1 cellular context compared by ENCODE assay signal in genomic region chr22:36252754-36253522, GRCh38.
TF ChIP-seq lines count a peak whose summit lies in the region.

APOL1 (plus strand) TSS chr22:36253133; CDS start chr22:36254956, 1,823 bp downstream.

TF ChIP-seq in K562, 482 proteins besides CTCF, POLR2A, EP300 and RAD21 (continued from another document and continues in another):
- TF ChIP-seq RCOR1 (IDR thresholded peaks at IDR 0.05; ENCODE audit: borderline replicate concordance in 1 of 2, low read depth in 2 of 2, low read length in 2 of 2) (no peak), KDM2B (CRISPR knock-in tag; IDR thresholded peaks at IDR 0.05) (no peak), XRCC3 (IDR thresholded peaks at IDR 0.05) (no peak), ILF3 (IDR thresholded peaks at IDR 0.05; ENCODE audit: borderline replicate concordance) (no peak), PHF8 (IDR thresholded peaks at IDR 0.05; ENCODE audit: borderline replicate concordance, low read length) (peak; percentile 34; the same call in 1 of the 2 replicates), ZBTB49 (CRISPR knock-in tag; IDR thresholded peaks at IDR 0.05; ENCODE audit: borderline replicate concordance) (no peak), CBX5 (IDR thresholded peaks at IDR 0.05; ENCODE audit: borderline replicate concordance, low read depth) (no peak), ZNF830 (CRISPR knock-in tag; IDR thresholded peaks at IDR 0.05) (0 out of 2 replicates have a peak, but pooled peaks have one; percentile 43), ZNF175 (CRISPR knock-in tag; IDR thresholded peaks at IDR 0.05; ENCODE audit: low read depth) (no peak), ZNF699 (CRISPR knock-in tag; IDR thresholded peaks at IDR 0.05; ENCODE audit: insufficient replicate concordance) (no peak), HMG20B (CRISPR knock-in tag; IDR thresholded peaks at IDR 0.05) (no peak), ZNF316 (IDR thresholded peaks at IDR 0.05) (0 out of 2 replicates have a peak, but pooled peaks have one; percentile 2), POLR2H (tag; IDR thresholded peaks at IDR 0.05; ENCODE audit: low read depth) (peak; percentile 33; the same call in 1 of the 2 replicates), ZNF354B (CRISPR knock-in tag; IDR thresholded peaks at IDR 0.05) (no peak), CGGBP1 (CRISPR knock-in tag; IDR thresholded peaks at IDR 0.05) (no peak), KLF16 (IDR thresholded peaks at IDR 0.05) (no peak), RNF2 (IDR thresholded peaks at IDR 0.05) (no peak), RBM34 (IDR thresholded peaks at IDR 0.05; ENCODE audit: borderline replicate concordance, insufficient read depth, low read length) (no peak), ARID1B (IDR thresholded peaks at IDR 0.05) (peak; percentile 30; the same call in 1 of the 2 replicates), MITF (IDR thresholded peaks at IDR 0.05) (no peak)
- TF ChIP-seq, protein P1, sequence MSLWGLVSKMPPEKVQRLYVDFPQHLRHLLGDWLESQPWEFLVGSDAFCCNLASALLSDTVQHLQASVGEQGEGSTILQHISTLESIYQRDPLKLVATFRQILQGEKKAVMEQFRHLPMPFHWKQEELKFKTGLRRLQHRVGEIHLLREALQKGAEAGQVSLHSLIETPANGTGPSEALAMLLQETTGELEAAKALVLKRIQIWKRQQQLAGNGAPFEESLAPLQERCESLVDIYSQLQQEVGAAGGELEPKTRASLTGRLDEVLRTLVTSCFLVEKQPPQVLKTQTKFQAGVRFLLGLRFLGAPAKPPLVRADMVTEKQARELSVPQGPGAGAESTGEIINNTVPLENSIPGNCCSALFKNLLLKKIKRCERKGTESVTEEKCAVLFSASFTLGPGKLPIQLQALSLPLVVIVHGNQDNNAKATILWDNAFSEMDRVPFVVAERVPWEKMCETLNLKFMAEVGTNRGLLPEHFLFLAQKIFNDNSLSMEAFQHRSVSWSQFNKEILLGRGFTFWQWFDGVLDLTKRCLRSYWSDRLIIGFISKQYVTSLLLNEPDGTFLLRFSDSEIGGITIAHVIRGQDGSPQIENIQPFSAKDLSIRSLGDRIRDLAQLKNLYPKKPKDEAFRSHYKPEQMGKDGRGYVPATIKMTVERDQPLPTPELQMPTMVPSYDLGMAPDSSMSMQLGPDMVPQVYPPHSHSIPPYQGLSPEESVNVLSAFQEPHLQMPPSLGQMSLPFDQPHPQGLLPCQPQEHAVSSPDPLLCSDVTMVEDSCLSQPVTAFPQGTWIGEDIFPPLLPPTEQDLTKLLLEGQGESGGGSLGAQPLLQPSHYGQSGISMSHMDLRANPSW (CRISPR knock-in tag; IDR thresholded peaks at IDR 0.05) = no peak
- TF ChIP-seq, protein P2, sequence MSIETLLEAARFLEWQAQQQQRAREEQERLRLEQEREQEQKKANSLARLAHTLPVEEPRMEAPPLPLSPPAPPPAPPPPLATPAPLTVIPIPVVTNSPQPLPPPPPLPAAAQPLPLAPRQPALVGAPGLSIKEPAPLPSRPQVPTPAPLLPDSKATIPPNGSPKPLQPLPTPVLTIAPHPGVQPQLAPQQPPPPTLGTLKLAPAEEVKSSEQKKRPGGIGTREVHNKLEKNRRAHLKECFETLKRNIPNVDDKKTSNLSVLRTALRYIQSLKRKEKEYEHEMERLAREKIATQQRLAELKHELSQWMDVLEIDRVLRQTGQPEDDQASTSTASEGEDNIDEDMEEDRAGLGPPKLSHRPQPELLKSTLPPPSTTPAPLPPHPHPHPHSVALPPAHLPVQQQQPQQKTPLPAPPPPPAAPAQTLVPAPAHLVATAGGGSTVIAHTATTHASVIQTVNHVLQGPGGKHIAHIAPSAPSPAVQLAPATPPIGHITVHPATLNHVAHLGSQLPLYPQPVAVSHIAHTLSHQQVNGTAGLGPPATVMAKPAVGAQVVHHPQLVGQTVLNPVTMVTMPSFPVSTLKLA (conservative IDR thresholded peaks at IDR 0.05) = peak in 1 of 2 experiments; percentile 60; a peak in 1 of 4 replicates
- TF ChIP-seq, protein P3, sequence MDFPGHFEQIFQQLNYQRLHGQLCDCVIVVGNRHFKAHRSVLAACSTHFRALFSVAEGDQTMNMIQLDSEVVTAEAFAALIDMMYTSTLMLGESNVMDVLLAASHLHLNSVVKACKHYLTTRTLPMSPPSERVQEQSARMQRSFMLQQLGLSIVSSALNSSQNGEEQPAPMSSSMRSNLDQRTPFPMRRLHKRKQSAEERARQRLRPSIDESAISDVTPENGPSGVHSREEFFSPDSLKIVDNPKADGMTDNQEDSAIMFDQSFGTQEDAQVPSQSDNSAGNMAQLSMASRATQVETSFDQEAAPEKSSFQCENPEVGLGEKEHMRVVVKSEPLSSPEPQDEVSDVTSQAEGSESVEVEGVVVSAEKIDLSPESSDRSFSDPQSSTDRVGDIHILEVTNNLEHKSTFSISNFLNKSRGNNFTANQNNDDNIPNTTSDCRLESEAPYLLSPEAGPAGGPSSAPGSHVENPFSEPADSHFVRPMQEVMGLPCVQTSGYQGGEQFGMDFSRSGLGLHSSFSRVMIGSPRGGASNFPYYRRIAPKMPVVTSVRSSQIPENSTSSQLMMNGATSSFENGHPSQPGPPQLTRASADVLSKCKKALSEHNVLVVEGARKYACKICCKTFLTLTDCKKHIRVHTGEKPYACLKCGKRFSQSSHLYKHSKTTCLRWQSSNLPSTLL (IDR thresholded peaks at IDR 0.05) = no peak
- TF ChIP-seq, protein P4, sequence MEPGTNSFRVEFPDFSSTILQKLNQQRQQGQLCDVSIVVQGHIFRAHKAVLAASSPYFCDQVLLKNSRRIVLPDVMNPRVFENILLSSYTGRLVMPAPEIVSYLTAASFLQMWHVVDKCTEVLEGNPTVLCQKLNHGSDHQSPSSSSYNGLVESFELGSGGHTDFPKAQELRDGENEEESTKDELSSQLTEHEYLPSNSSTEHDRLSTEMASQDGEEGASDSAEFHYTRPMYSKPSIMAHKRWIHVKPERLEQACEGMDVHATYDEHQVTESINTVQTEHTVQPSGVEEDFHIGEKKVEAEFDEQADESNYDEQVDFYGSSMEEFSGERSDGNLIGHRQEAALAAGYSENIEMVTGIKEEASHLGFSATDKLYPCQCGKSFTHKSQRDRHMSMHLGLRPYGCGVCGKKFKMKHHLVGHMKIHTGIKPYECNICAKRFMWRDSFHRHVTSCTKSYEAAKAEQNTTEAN (CRISPR knock-in tag; IDR thresholded peaks at IDR 0.05) = no peak
- TF ChIP-seq, protein P5, sequence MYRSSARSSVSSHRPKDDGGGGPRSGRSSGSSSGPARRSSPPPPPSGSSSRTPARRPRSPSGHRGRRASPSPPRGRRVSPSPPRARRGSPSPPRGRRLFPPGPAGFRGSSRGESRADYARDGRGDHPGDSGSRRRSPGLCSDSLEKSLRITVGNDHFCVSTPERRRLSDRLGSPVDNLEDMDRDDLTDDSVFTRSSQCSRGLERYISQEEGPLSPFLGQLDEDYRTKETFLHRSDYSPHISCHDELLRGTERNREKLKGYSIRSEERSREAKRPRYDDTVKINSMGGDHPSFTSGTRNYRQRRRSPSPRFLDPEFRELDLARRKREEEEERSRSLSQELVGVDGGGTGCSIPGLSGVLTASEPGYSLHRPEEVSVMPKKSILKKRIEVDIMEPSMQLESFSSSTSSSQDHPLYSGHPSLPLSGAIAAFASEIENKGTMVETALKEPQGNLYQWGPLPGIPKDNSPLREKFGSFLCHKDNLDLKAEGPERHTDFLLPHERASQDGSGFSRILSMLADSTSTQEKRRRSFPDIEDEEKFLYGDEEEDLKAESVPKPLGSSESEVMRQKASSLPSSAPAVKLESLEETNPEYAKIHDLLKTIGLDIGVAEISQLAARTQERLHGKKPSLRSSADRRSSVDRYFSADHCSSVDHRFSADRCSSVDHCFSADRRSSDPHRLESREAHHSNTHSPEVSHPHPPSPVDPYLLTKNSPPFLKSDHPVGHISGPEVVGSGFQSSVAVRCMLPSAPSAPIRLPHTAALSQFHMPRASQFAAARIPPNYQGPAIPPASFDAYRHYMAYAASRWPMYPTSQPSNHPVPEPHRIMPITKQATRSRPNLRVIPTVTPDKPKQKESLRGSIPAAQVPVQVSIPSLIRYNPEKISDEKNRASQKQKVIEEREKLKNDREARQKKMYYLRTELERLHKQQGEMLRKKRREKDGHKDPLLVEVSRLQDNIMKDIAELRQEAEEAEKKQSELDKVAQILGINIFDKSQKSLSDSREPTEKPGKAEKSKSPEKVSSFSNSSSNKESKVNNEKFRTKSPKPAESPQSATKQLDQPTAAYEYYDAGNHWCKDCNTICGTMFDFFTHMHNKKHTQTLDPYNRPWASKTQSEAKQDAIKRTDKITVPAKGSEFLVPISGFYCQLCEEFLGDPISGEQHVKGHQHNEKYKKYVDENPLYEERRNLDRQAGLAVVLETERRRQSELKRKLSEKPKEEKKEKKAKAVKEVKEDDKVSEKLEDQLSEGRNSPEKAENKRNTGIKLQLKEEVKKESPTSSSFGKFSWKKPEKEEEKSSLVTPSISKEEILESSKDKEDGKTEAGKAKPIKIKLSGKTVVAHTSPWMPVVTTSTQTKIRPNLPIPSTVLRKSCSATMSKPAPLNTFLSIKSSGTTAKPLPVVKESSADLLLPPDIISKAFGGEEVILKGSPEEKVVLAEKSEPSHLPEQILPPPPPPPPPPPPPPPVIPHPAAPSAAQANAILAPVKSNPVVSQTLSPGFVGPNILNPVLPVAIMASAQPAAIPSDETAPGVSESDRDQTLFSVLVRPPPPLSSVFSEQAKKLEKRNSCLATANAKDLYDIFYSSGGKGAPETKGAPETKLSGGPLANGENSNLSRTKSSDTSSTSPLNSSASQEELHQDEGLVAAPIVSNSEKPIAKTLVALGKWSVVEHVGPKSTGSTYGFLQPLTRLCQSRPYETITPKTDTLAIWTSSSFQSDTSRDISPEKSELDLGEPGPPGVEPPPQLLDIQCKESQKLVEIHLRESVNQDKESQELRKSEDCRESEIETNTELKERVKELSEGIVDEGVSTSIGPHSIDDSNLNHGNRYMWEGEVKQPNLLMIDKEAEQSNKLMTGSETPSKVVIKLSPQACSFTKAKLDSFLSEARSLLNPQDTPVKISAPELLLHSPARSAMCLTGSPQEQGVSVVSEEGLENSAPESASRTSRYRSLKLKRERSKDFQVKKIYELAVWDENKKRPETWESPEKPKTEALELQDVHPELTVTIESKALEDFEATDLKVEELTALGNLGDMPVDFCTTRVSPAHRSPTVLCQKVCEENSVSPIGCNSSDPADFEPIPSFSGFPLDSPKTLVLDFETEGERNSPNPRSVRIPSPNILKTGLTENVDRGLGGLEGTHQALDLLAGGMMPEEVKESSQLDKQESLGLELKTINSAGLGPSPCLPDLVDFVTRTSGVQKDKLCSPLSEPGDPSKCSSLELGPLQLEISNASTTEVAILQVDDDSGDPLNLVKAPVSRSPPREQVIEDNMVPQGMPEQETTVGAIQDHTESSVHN (IDR thresholded peaks at IDR 0.05; ENCODE audit: borderline replicate concordance in 1 of 2, low read depth in 1 of 2) = peak in 1 of 2 experiments; percentile 87; a peak in 2 of 4 replicates
- TF ChIP-seq, protein P6, sequence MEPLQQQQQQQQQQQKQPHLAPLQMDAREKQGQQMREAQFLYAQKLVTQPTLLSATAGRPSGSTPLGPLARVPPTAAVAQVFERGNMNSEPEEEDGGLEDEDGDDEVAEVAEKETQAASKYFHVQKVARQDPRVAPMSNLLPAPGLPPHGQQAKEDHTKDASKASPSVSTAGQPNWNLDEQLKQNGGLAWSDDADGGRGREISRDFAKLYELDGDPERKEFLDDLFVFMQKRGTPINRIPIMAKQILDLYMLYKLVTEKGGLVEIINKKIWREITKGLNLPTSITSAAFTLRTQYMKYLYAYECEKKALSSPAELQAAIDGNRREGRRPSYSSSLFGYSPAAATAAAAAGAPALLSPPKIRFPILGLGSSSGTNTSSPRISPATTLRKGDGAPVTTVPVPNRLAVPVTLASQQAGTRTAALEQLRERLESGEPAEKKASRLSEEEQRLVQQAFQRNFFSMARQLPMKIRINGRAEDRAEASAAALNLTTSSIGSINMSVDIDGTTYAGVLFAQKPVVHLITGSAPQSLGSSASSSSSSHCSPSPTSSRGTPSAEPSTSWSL (CRISPR knock-in tag; IDR thresholded peaks at IDR 0.05; ENCODE audit: borderline replicate concordance) = no peak
